ENCODE assay signal across 12 cellular contexts in genomic region chr1:117566556-117566955, GRCh38. TPM values are rescaled to one million over a fixed set of nuclear protein-coding genes. Genes with fewer than 3 reads are reported as not detected.
DNase-seq lines count a peak whose midpoint lies in the region; ATAC-seq and TF ChIP-seq lines count a peak whose summit lies in the region.
"Had no signal": no experiment of that assay in that cellular context is flagged by ENCODE, and none has a peak within 500 bp of the region (broad histone marks: within the 10 kb centered on the region; RNA-seq: fewer than 3 reads in every experiment).

No MANE protein-coding gene starts in this region.

- H3K4me1 ChIP-seq in right atrium auricular region (no peaks in the 10 kb centered on the region), right cardiac atrium (ENCODE audit: control insufficient read depth, insufficient read depth, low read length) (no peaks in the 10 kb centered on the region), lung (ENCODE audit: control insufficient read depth in 2 of 2, insufficient read depth in 2 of 2, low read length in 2 of 2) (peaks cover 0 to 4% of the 10 kb centered on the region in 2 donors)
- H3K4me1 ChIP-seq: A549 had no signal

- TF ChIP-seq CTCF in right atrium auricular region (IDR thresholded peaks at IDR 0.05), result no peak
- no peak for TF ChIP-seq CTCF in lung (IDR thresholded peaks at IDR 0.05; ENCODE audit: control extremely low read depth, extremely low read depth)

- H3K4me3 ChIP-seq in right atrium auricular region (no peak overlapping the region), right cardiac atrium (ENCODE audit: low read length) (no peak overlapping the region), lung (no peak overlapping the region)
- H3K4me3 ChIP-seq: A549 had no signal

- H3K36me3 ChIP-seq in right atrium auricular region (no peaks in the 10 kb centered on the region), lung (ENCODE audit: control insufficient read depth in 2 of 2, insufficient read depth in 2 of 2, low read length in 2 of 2) (no peaks in the 10 kb centered on the region)

- H3K27ac ChIP-seq in right atrium auricular region (no peak overlapping the region), right cardiac atrium (ENCODE audit: low read length) (no peak overlapping the region), lung (ENCODE audit: low read depth in 1 of 2, low read length in 1 of 2) (no peak overlapping the region)
- H3K27ac ChIP-seq: A549, HL-60 had no signal

- no peaks in the 10 kb centered on the region for H3K9me3 ChIP-seq in right atrium auricular region
- no peaks in the 10 kb centered on the region for H3K9me3 ChIP-seq in right cardiac atrium (ENCODE audit: control insufficient read depth, low read length)
- H3K9me3 ChIP-seq in lung (ENCODE audit: control insufficient read depth in 2 of 2, insufficient read depth in 1 of 2, low read length in 1 of 2), result no peaks in the 10 kb centered on the region
- H3K9me3 ChIP-seq: A549 had no signal

- ATAC-seq in right cardiac atrium (no peak), lung (ENCODE audit: insufficient read depth, low FRiP score) (no peak)
- ATAC-seq: A549; CD8-positive, alpha-beta T cell had no signal

- WGBS in right cardiac atrium, result 88% methylated on average over 3 of the region's 3 CpGs
- WGBS in lung, 2 donors, result 90 to 96% methylated on average over 3 of the region's 3 CpGs

- intact Hi-C loops in right cardiac atrium (cut with DNase I), result no loop called here

- DNase-seq in right atrium auricular region (ENCODE audit: low spot score), result peak; percentile 21
- no peak for DNase-seq in right cardiac atrium
- peak; percentile 19 for DNase-seq in cerebellar cortex (ENCODE audit: low spot score)
- DNase-seq in lung (ENCODE audit: low spot score), result peak; percentile 25
- DNase-seq in glomerular visceral epithelial cell (ENCODE audit: extremely low spot score), result no peak
- no peak for DNase-seq in GF-D8 (lab: John Stamatoyannopoulos, UW)
- no peak for DNase-seq in HuH-7.5 (ENCODE audit: low spot score)
- DNase-seq: GDM1, HCEC 1CT had no signal

- H3K27me3 ChIP-seq in right atrium auricular region (no peaks in the 10 kb centered on the region), right cardiac atrium (ENCODE audit: control insufficient read depth, insufficient read depth) (no peaks in the 10 kb centered on the region), lung (ENCODE audit: control insufficient read depth, insufficient read depth) (no peaks in the 10 kb centered on the region)

RNA-seq across cellular contexts. Expression of gene TENT5C, which starts 39.3 kb away (rescaled TPM):
- total RNA-seq in right atrium auricular region (10 to 100 TPM; 17.0 to 20.1 TPM), right cardiac atrium (10 to 100 TPM; 20.4 to 33.1 (median 31.7) TPM), lung (10 to 100 TPM; 30.1 to 39.0 TPM)
- polyA plus RNA-seq in right cardiac atrium (9.5 TPM), lung (1 to 10 TPM; 2.7 to 5.0 TPM)

Comparison
In these comparisons a context has a peak if more than half of its experiments do, and no peak if none do; other contexts are left out.
1. DNase-seq: peak in right atrium auricular region (single experiment), cerebellar cortex (single experiment) and lung (single experiment); none in right cardiac atrium (0 of 3), glomerular visceral epithelial cell (single experiment), GF-D8 (single experiment) and HuH-7.5 (single experiment).